ENCODE assay signal across 18 cellular contexts in genomic region chr13:92436927-92437326, GRCh38.
DNase-seq lines count a peak whose midpoint lies in the region; ATAC-seq, FAIRE-seq and TF ChIP-seq lines count a peak whose summit lies in the region.
"Had no signal": no experiment of that assay in that cellular context is flagged by ENCODE, and none has a peak within 500 bp of the region (broad histone marks: within the 10 kb centered on the region; RNA-seq: fewer than 3 reads in every experiment).

No MANE protein-coding gene starts in this region.

- DNase-seq in NCI-H2171 treated with DMSO at 0.1 percent for 48 hours (lab: John Stamatoyannopoulos, UW) (peak; percentile 7), NCI-H2171 (lab: John Stamatoyannopoulos, UW) (no peak), NCI-H146 treated with DMSO at 0.1 percent for 48 hours (lab: John Stamatoyannopoulos, UW; ENCODE audit: unreplicated experiment) (peak; percentile 58), GM19239 (ENCODE audit: insufficient read length, low spot score) (no peak)
- DNase-seq in activated CD4-positive, alpha-beta memory T cell treated with anti-CD3 and anti-CD28 coated beads, Interleukin-2, amount 10 ng/mL, durations not matched to agents 7 days and 5 days: no peak
- DNase-seq: 8988T; AML-193; CD8-positive, alpha-beta memory T cell; DMS53 had no signal

- no peaks in the 10 kb centered on the region for H4K20me1 ChIP-seq in OCI-LY3 (ENCODE audit: insufficient read depth, low read length)
- H4K20me1 ChIP-seq: BLaER1 had no signal

- peaks cover 3% of the 10 kb centered on the region for H3K9me3 Mint-ChIP-seq in activated CD4-positive, alpha-beta memory T cell treated with anti-CD3 and anti-CD28 coated beads, Interleukin-2, amount 10 ng/mL, durations not matched to agents 7 days and 5 days

- no peaks in the 10 kb centered on the region for H3K36me3 Mint-ChIP-seq in activated CD4-positive, alpha-beta memory T cell treated with anti-CD3 and anti-CD28 coated beads, Interleukin-2, amount 10 ng/mL, durations not matched to agents 7 days and 5 days (ENCODE audit: low read depth)
- H3K36me3 Mint-ChIP-seq: CD8-positive, alpha-beta memory T cell had no signal

- CTCF ChIA-PET in activated CD4-positive, alpha-beta memory T cell treated with anti-CD3 and anti-CD28 coated beads, Interleukin-2, amount 10 ng/mL, durations not matched to agents 7 days and 5 days (lab: Charles Lee): no interaction called here

- H3K9me3 ChIP-seq in OCI-LY3 (ENCODE audit: insufficient read depth, low read length): no peaks in the 10 kb centered on the region
- H3K9me3 ChIP-seq: BLaER1 had no signal

- TF ChIP-seq CTCF in OCI-LY3 (IDR thresholded peaks at IDR 0.05; ENCODE audit: low read depth, low read length): no peak

- H3K36me3 ChIP-seq in OCI-LY3 (replicated peaks; ENCODE audit: low read depth, low read length): no peaks in the 10 kb centered on the region
- H3K36me3 ChIP-seq: BLaER1 had no signal

- POLR2A ChIA-PET in activated CD4-positive, alpha-beta memory T cell treated with anti-CD3 and anti-CD28 coated beads, Interleukin-2, amount 10 ng/mL, durations not matched to agents 7 days and 5 days (lab: Charles Lee): no interaction called here

- no peaks in the 10 kb centered on the region for H3K27me3 Mint-ChIP-seq in activated CD4-positive, alpha-beta memory T cell treated with anti-CD3 and anti-CD28 coated beads, Interleukin-2, amount 10 ng/mL, durations not matched to agents 7 days and 5 days
- H3K27me3 Mint-ChIP-seq: CD8-positive, alpha-beta memory T cell had no signal

- H3K27ac ChIP-seq in OCI-LY3 (ENCODE audit: low read length): no peak overlapping the region
- H3K27ac ChIP-seq: BLaER1 had no signal

- no peak overlapping the region for H3K4me3 ChIP-seq in OCI-LY3 (ENCODE audit: low read length)
- H3K4me3 ChIP-seq: BLaER1, GM12878 had no signal

- H3K4me3 Mint-ChIP-seq in activated CD4-positive, alpha-beta memory T cell treated with anti-CD3 and anti-CD28 coated beads, Interleukin-2, amount 10 ng/mL, durations not matched to agents 7 days and 5 days: no peak overlapping the region
- H3K4me3 Mint-ChIP-seq: CD8-positive, alpha-beta memory T cell had no signal

- 0 out of 2 replicates have a peak overlapping the region, but pooled peaks have one; percentile 20 for H2AFZ ChIP-seq in OCI-LY3 (ENCODE audit: low read depth, low read length)

- H3K27me3 ChIP-seq in OCI-LY3 (ENCODE audit: low read depth, low read length): no peaks in the 10 kb centered on the region
- H3K27me3 ChIP-seq: BLaER1 had no signal

- no peaks in the 10 kb centered on the region for H3K4me1 Mint-ChIP-seq in activated CD4-positive, alpha-beta memory T cell treated with anti-CD3 and anti-CD28 coated beads, Interleukin-2, amount 10 ng/mL, durations not matched to agents 7 days and 5 days
- H3K4me1 Mint-ChIP-seq: CD8-positive, alpha-beta memory T cell had no signal

- H3K27ac Mint-ChIP-seq in activated CD4-positive, alpha-beta memory T cell treated with anti-CD3 and anti-CD28 coated beads, Interleukin-2, amount 10 ng/mL, durations not matched to agents 7 days and 5 days: no peak overlapping the region
- H3K27ac Mint-ChIP-seq: CD8-positive, alpha-beta memory T cell had no signal

- no peaks in the 10 kb centered on the region for H3K4me1 ChIP-seq in OCI-LY3 (ENCODE audit: low read length)
- H3K4me1 ChIP-seq: BLaER1 had no signal

- ATAC-seq in GM21737 (IDR thresholded peaks at IDR 0.05; ENCODE audit: unreplicated experiment): no peak
- ATAC-seq: GM12878, HCT116, HepG2 had no signal

- no peak for FAIRE-seq in GM19239 (lab: Jason Lieb, UNC)
- FAIRE-seq: GM12878, GM18507, H54, HepG2, HTR-8/SVneo had no signal

- H3K4me2 ChIP-seq in OCI-LY3 (ENCODE audit: low read length): no peak overlapping the region
- H3K4me2 ChIP-seq: BLaER1 had no signal

- no peaks in the 10 kb centered on the region for H3K79me2 ChIP-seq in OCI-LY3 (ENCODE audit: low read length)

- no peak overlapping the region for H3K9ac ChIP-seq in OCI-LY3 (ENCODE audit: low read length)
- H3K9ac ChIP-seq: BLaER1 had no signal

Comparison
In these comparisons a context has a peak if more than half of its experiments do, and no peak if none do; other contexts are left out.
1. DNase-seq: peak in NCI-H2171 treated with DMSO at 0.1 percent for 48 hours (single experiment) and NCI-H146 treated with DMSO at 0.1 percent for 48 hours (single experiment); none in NCI-H2171 (single experiment), activated CD4-positive, alpha-beta memory T cell treated with anti-CD3 and anti-CD28 coated beads, Interleukin-2, amount 10 ng/mL, durations not matched to agents 7 days and 5 days (single experiment) and GM19239 (single experiment).